In genomic region chr4:94152466-94152865, GRCh38 we compare ENCODE assay signal across 18 cellular contexts. TPM values are rescaled to one million over a fixed set of nuclear protein-coding genes. Genes with fewer than 3 reads are reported as not detected.
A peak's percentile ranks its signal among the peaks of the same experiment; 100 is the strongest.
DNase-seq lines count a peak whose midpoint lies in the region; ATAC-seq, FAIRE-seq and TF ChIP-seq lines count a peak whose summit lies in the region.
"Had no signal": no experiment of that assay in that cellular context is flagged by ENCODE, and none has a peak within 500 bp of the region (broad histone marks: within the 10 kb centered on the region; RNA-seq: fewer than 3 reads in every experiment).

No MANE protein-coding gene starts in this region.

- no TSS peak for BruUV-seq in K562 (replicated peaks; lab: Mats Ljungman, UMichigan)

- TF ChIP-seq EP300 in K562 (IDR thresholded peaks at IDR 0.05; ENCODE audit: low read length): no peak

- no peak overlapping the region for H3K4ac ChIP-seq in mesendoderm (ENCODE audit: low read depth, low read length)

- H2AFZ ChIP-seq in K562 (ENCODE audit: low read depth, low read length): no peak overlapping the region

- no peaks in the 10 kb centered on the region; the same call in 1 of the 2 replicates for H4K20me1 ChIP-seq in K562 (replicated peaks; ENCODE audit: control insufficient read depth, insufficient read depth, low read length)

- H2BK15ac ChIP-seq in mesendoderm (replicated peaks; ENCODE audit: low read depth): no peak overlapping the region

- H3K23ac ChIP-seq in mesendoderm (ENCODE audit: low read length): no peak overlapping the region

- in situ Hi-C loops in K562 (cut with MboI): no loop called here

- H3K56ac ChIP-seq in mesendoderm (ENCODE audit: low read length): no peak overlapping the region

- H3K4me3 ChIP-seq in K562 (no peak overlapping the region), mesendoderm (ENCODE audit: low read length) (no peak overlapping the region)

- ATAC-seq in K562: no peak
- ATAC-seq in stimulated activated memory B cell treated with anti-CD40 and anti-IgM and Interleukin-4, amounts not matched to agents 10 μg/mL and 1 μg/mL and 100 μg/mL, for 72 hours: peak; percentile 24

- H3K4me2 ChIP-seq in K562 (ENCODE audit: insufficient read depth, low read length) (no peak overlapping the region), mesendoderm (ENCODE audit: low read length) (no peak overlapping the region)

- H3K27me3 Mint-ChIP-seq in stimulated activated memory B cell treated with anti-CD40 and anti-IgM and Interleukin-4, amounts not matched to agents 10 μg/mL and 1 μg/mL and 100 μg/mL, for 72 hours: no peaks in the 10 kb centered on the region

- TF ChIP-seq RAD21 in K562 (CRISPR knock-in tag; conservative IDR thresholded peaks at IDR 0.05 in 1 of 2, IDR thresholded peaks at IDR 0.05 in 1 of 2): no peak

- H3K4me1 Mint-ChIP-seq in stimulated activated memory B cell treated with anti-CD40 and anti-IgM and Interleukin-4, amounts not matched to agents 10 μg/mL and 1 μg/mL and 100 μg/mL, for 72 hours: no peaks in the 10 kb centered on the region
- H3K4me1 Mint-ChIP-seq: CD4-positive, alpha-beta memory T cell had no signal

- H3K9me1 ChIP-seq in K562 (ENCODE audit: control insufficient read depth, insufficient read depth, low read length): no peaks in the 10 kb centered on the region

- no peak overlapping the region for H3K18ac ChIP-seq in mesendoderm (ENCODE audit: low read length)

- H3K9ac ChIP-seq in K562 (ENCODE audit: insufficient read depth in 1 of 2, low read depth in 2 of 2, low read length in 2 of 2) (no peak overlapping the region), mesendoderm (ENCODE audit: low read length) (no peak overlapping the region)

- H2BK120ac ChIP-seq in mesendoderm (ENCODE audit: low read depth, low read length): no peak overlapping the region

- H2BK5ac ChIP-seq in mesendoderm (ENCODE audit: low read length): no peak overlapping the region

- intact Hi-C loops in K562 (cut with micrococcal nuclease): no loop called here

- no peaks in the 10 kb centered on the region for H3K79me1 ChIP-seq in mesendoderm (ENCODE audit: low read length)

- H3K36me3 ChIP-seq in K562 (ENCODE audit: control insufficient read depth, insufficient read depth, low read length) (no peaks in the 10 kb centered on the region), mesendoderm (ENCODE audit: control insufficient read depth, insufficient read depth, low read length) (no peaks in the 10 kb centered on the region)

- FAIRE-seq in K562 (lab: Jason Lieb, UNC): no peak
- FAIRE-seq: GM12892 had no signal

- H4K8ac ChIP-seq in mesendoderm (ENCODE audit: low read depth, low read length): no peak overlapping the region

- CTCF ChIA-PET in K562 (lab: Yijun Ruan, JAX; ENCODE audit: low intra/inter-chr PET ratio): no interaction called here

- no peak overlapping the region for H3K4me3 Mint-ChIP-seq in stimulated activated memory B cell treated with anti-CD40 and anti-IgM and Interleukin-4, amounts not matched to agents 10 μg/mL and 1 μg/mL and 100 μg/mL, for 72 hours
- H3K4me3 Mint-ChIP-seq: CD4-positive, alpha-beta memory T cell had no signal

- POLR2A ChIA-PET in K562 (lab: Yijun Ruan, JAX): no interaction called here

- no peaks in the 10 kb centered on the region for H3K9me3 Mint-ChIP-seq in stimulated activated memory B cell treated with anti-CD40 and anti-IgM and Interleukin-4, amounts not matched to agents 10 μg/mL and 1 μg/mL and 100 μg/mL, for 72 hours

- H3K79me2 ChIP-seq in K562 (ENCODE audit: control insufficient read depth, insufficient read depth, low read length): no peaks in the 10 kb centered on the region
- no peaks in the 10 kb centered on the region for H3K79me2 ChIP-seq in mesendoderm (ENCODE audit: control insufficient read depth, insufficient read depth, low read length)

- H3K27ac Mint-ChIP-seq in stimulated activated memory B cell treated with anti-CD40 and anti-IgM and Interleukin-4, amounts not matched to agents 10 μg/mL and 1 μg/mL and 100 μg/mL, for 72 hours: no peak overlapping the region
- H3K27ac Mint-ChIP-seq: CD4-positive, alpha-beta memory T cell had no signal

- H2AK5ac ChIP-seq in mesendoderm (ENCODE audit: low read length): no peak overlapping the region

- DNase-seq in OCI-M2 (lab: John Stamatoyannopoulos, UW; ENCODE audit: unreplicated experiment) (peak; percentile 11), K562 (ENCODE audit: extremely low read depth in 1 of 4, low spot score in 3 of 4) (peak in 1 of 4 experiments; percentile 20), mesendoderm (peak; percentile 92), GM03348 (ENCODE audit: low spot score) (no peak), NCI-H526 treated with DMSO at 0.1 percent for 48 hours (lab: John Stamatoyannopoulos, UW) (no peak)
- no peak for DNase-seq in activated CD4-positive, alpha-beta T cell treated with anti-CD3 and anti-CD28 coated beads, Interleukin-2, amount 50 U/mL, for 1 hour
- DNase-seq: C1 segment of cervical spinal cord; Calu3; CD4-positive, alpha-beta memory T cell; COR-L47; DMS53; DMS79 treated with DMSO at 0.1 percent for 48 hours; GF-D8; GOT3; H7; HCEC 1CT had no signal

- no peaks in the 10 kb centered on the region for H3K27me3 ChIP-seq in K562 (ENCODE audit: control insufficient read depth in 2 of 2, insufficient read depth in 2 of 2, low read length in 2 of 2)
- no peaks in the 10 kb centered on the region for H3K27me3 ChIP-seq in mesendoderm (ENCODE audit: insufficient read depth, low read length, poor library complexity)

- no peak for TF ChIP-seq POLR2A in K562 (conservative IDR thresholded peaks at IDR 0.05)

- no peaks in the 10 kb centered on the region for H3K36me3 Mint-ChIP-seq in stimulated activated memory B cell treated with anti-CD40 and anti-IgM and Interleukin-4, amounts not matched to agents 10 μg/mL and 1 μg/mL and 100 μg/mL, for 72 hours
- H3K36me3 Mint-ChIP-seq: CD4-positive, alpha-beta memory T cell had no signal

- no peak for TF ChIP-seq CTCF in K562 (IDR thresholded peaks at IDR 0.05 in 2 of 3, conservative IDR thresholded peaks at IDR 0.05 in 1 of 3; ENCODE audit: insufficient read depth in 2 of 3, low read depth in 1 of 3, low read length in 3 of 3)

- H3K4me1 ChIP-seq in K562 (replicated peaks in 1 of 2; ENCODE audit: control insufficient read depth in 2 of 2, insufficient read depth in 2 of 2, low read length in 2 of 2): no peaks in the 10 kb centered on the region; a peak in 2 of 5 replicates
- no peaks in the 10 kb centered on the region for H3K4me1 ChIP-seq in mesendoderm (ENCODE audit: control insufficient read depth, low read depth, low read length)

- H3K27ac ChIP-seq in K562 (ENCODE audit: extremely low read depth, low read depth, low read length): no peak overlapping the region
- H3K27ac ChIP-seq in mesendoderm (ENCODE audit: low read depth, low read length): peak overlapping the region; percentile 66

- H4K5ac ChIP-seq in mesendoderm (ENCODE audit: low read length): no peak overlapping the region

- H3K9me3 ChIP-seq in K562 (replicated peaks; ENCODE audit: control insufficient read depth, insufficient read depth, low read depth, low read length): no peaks in the 10 kb centered on the region

TF ChIP-seq in K562, 482 proteins besides CTCF, POLR2A, EP300 and RAD21 (continues in another document):
- TF ChIP-seq TFE3 (CRISPR knock-in tag; IDR thresholded peaks at IDR 0.05): no peak
- TF ChIP-seq COPS2 (conservative IDR thresholded peaks at IDR 0.05): no peak
- TF ChIP-seq SMARCE1 (IDR thresholded peaks at IDR 0.05): no peak

RNA-seq across cellular contexts. Expression of gene SMARCAD1, which starts 55.2 kb away (rescaled TPM):
- 29.6 and 109 TPM in 2 replicates for total RNA-seq in K562 (2011; cell fraction: chromatin; rRNA removed; ENCODE audit: low replicate concordance)
- total RNA-seq in K562 (2011; cell fraction: nucleolus; rRNA removed): 10.7 and 17.6 TPM in 2 replicates
- total RNA-seq in K562 (2011; cell fraction: nucleoplasm; rRNA removed): 28.3 and 32.7 TPM in 2 replicates
- total RNA-seq in K562 (2014; rRNA removed): 24.3 and 26.0 TPM in 2 replicates
- 52.2 and 58.5 TPM in 2 replicates for total RNA-seq in K562 (2014; rRNA removed; fragmentation: Illumina TruSeq; extraction: Trizol)
- 37.4 and 41.0 TPM in 2 replicates for total RNA-seq in K562 (2015; rRNA removed; fragmentation: Illumina TruSeq; extraction: Trizol)
- total RNA-seq in K562 (2021): 33.9 and 34.6 TPM in 2 replicates
- polyA plus RNA-seq in K562 (2011; rRNA removed): 29.7 and 43.6 TPM in 2 replicates
- polyA plus RNA-seq in K562 (2011; cell fraction: cytosol; rRNA removed): 5.8 and 13.2 TPM in 2 replicates
- 41.0 and 54.1 TPM in 2 replicates for polyA plus RNA-seq in K562 (2011; cell fraction: nucleus; rRNA removed)
- 18.0 and 19.7 TPM in 2 replicates for polyA plus RNA-seq in K562 (2012)
- 34.6 and 39.3 TPM in 2 replicates for polyA plus RNA-seq in K562 (2014; fragmentation: Illumina TruSeq; extraction: Trizol)
- 10 to 100 TPM; 11.2 to 20.1 TPM for polyA plus RNA-seq in K562 (2014; fragmentation: Nextera tagmentation; extraction: Ambion mirVana)
- polyA plus RNA-seq in K562 (2014; rRNA removed): 23.9 and 24.8 TPM in 2 replicates
- 83.1 and 84.7 TPM in 2 replicates for polyA minus RNA-seq in K562 (2011; rRNA and poly(A)+ RNA removed)
- 13.7 and 22.9 TPM in 2 replicates for polyA minus RNA-seq in K562 (2011; cell fraction: cytosol; rRNA and poly(A)+ RNA removed)
- polyA minus RNA-seq in K562 (2011; cell fraction: nucleus; rRNA and poly(A)+ RNA removed): 50.9 and 77.9 TPM in 2 replicates
- polyA plus RNA-seq in mesendoderm (2013, experiment 1 of 2): 53.3 TPM
- polyA plus RNA-seq in mesendoderm (2013, experiment 2 of 2): 52.3 TPM

Comparison
In these comparisons a context has a peak if more than half of its experiments do, and no peak if none do; other contexts are left out.
1. DNase-seq: peak in OCI-M2 (single experiment) and mesendoderm (single experiment); none in activated CD4-positive, alpha-beta T cell treated with anti-CD3 and anti-CD28 coated beads, Interleukin-2, amount 50 U/mL, for 1 hour (single experiment), GM03348 (single experiment) and NCI-H526 treated with DMSO at 0.1 percent for 48 hours (single experiment).